ENCODE assay signal across 5 cellular contexts in the genomic region with DNA sequence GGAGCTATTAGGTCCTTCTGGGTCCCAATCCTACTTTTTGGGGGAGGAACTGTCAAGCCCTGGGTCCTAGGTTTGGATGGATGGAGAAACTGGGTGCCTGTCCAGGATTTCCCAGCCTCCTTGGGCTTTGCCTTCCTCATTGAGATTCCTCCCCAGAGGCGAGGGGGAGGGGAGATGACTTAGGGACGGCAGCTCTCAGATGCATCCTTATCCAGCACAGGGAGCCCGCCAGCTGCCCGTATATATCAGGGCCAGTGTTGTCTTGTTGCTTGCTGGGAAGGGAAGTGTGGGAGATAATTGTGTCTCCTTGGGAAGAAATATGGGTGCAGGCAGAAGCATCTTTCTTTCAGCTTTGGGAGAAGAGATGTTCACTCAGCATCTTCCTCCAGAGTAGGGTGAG. TPM values are rescaled to one million over a fixed set of nuclear protein-coding genes. Genes with fewer than 3 reads are reported as not detected.
"Had no signal": no experiment of that assay in that cellular context is flagged by ENCODE, and none has a peak within 500 bp of the region (broad histone marks: within the 10 kb centered on the region; RNA-seq: fewer than 3 reads in every experiment).

No MANE protein-coding gene starts in this region.

RNA-seq across cellular contexts. Expression of gene DYTN, which starts 3.0 kb away (rescaled TPM):
- total RNA-seq: GM23248, H4, H7, H9, HFFc6 had no signal
- polyA plus RNA-seq: GM23248 had no signal
